1 cellular context compared by ENCODE assay signal in genomic region chr5:103862398-103862797, GRCh38.
TF ChIP-seq lines count a peak whose summit lies in the region.

No MANE protein-coding gene starts in this region.

TF ChIP-seq in WTC11, 78 proteins besides CTCF, POLR2A, EP300 and RAD21 (continued from another document):
- TF ChIP-seq AR (CRISPR knock-in tag; IDR thresholded peaks at IDR 0.05) = no peak
- TF ChIP-seq KAT7 (CRISPR knock-in tag; IDR thresholded peaks at IDR 0.05; ENCODE audit: borderline replicate concordance) = no peak
- no peak for TF ChIP-seq AFF4 (CRISPR knock-in tag; IDR thresholded peaks at IDR 0.05; ENCODE audit: borderline replicate concordance)
- no peak for TF ChIP-seq ZNF263 (CRISPR knock-in tag; IDR thresholded peaks at IDR 0.05; ENCODE audit: low read depth)
TF ChIP-seq in WTC11: peak in this region for 1.
